ENCODE assay signal across 1 cellular context in the genomic region with DNA sequence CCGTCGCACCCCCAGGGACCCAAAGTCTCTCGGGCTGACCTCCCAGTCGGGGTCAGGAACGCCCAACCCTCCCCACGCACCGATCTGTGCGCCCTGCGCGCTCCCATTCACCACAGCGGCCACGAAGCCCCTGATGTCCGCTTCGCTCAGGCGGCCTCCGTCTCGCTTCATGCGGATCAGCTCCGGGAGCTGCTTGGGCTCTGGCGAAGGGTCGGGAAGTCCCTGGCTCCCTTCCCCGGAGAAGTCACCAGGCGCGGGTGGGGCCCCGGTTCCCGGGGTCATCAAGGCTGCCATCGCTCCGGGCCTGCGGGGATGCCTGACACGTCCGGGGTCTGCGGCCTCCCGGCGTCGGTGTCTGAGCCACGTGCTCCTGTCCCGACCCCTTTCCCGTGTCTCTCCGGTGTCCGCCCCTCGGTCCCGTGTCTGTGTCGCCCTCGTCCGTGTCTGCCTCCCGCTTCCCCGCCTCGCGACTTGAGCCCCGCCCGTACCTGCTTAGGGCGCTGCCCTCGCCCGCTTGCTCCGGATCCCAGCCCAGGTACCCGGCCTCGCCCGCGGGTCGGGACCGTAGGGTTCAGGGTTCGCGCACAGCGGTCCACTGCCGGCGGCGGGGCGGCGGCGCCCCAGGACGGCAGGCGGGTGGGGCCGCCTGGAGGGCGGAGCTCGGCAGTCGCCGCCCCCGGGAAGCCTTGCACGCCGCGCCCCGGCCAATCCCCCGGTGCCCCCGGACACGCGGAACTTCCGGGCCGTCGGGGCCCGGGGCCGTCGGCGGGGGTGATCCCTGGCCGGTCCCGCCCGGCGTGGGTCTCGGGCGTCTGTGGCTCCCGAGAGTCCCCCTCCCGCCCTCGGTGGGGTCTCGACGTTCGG.
TF ChIP-seq lines count a peak whose summit lies in the region.

A gene with protein sequence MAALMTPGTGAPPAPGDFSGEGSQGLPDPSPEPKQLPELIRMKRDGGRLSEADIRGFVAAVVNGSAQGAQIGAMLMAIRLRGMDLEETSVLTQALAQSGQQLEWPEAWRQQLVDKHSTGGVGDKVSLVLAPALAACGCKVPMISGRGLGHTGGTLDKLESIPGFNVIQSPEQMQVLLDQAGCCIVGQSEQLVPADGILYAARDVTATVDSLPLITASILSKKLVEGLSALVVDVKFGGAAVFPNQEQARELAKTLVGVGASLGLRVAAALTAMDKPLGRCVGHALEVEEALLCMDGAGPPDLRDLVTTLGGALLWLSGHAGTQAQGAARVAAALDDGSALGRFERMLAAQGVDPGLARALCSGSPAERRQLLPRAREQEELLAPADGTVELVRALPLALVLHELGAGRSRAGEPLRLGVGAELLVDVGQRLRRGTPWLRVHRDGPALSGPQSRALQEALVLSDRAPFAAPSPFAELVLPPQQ (minus strand): TSS at position 597 of the 864 bp plus-strand sequence. CDS start 303 bp downstream, at position 294.

TF ChIP-seq in WTC11, 78 proteins besides CTCF, POLR2A, EP300 and RAD21 (continued from another document):
- TF ChIP-seq, protein P1, sequence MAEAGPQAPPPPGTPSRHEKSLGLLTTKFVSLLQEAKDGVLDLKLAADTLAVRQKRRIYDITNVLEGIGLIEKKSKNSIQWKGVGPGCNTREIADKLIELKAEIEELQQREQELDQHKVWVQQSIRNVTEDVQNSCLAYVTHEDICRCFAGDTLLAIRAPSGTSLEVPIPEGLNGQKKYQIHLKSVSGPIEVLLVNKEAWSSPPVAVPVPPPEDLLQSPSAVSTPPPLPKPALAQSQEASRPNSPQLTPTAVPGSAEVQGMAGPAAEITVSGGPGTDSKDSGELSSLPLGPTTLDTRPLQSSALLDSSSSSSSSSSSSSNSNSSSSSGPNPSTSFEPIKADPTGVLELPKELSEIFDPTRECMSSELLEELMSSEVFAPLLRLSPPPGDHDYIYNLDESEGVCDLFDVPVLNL (CRISPR knock-in tag; IDR thresholded peaks at IDR 0.05; ENCODE audit: borderline replicate concordance, low read depth) = no peak
- no peak for TF ChIP-seq SOX15 (CRISPR knock-in tag; IDR thresholded peaks at IDR 0.05)
- 0 out of 2 replicates have a peak, but pooled peaks have one; percentile 30 for TF ChIP-seq ZNF232 (CRISPR knock-in tag; IDR thresholded peaks at IDR 0.05)
